ENCODE assay signal across 8 cellular contexts in the genomic region with DNA sequence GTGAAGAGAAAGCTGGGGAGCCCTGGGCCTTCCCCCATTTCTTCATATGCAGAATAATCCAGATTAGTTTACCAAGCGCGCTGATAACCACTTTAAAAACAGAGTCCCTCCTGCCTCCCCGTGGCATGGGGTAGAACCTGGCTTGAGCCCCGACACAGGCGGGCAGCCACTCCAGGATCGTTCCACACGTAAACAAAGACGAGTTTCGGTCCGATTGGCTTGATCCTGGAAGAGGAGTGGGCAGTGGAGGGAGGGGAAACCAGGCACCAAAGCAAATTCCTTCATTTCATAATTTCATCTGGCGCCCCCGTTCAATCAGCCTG. TPM values are rescaled to one million over a fixed set of nuclear protein-coding genes. Genes with fewer than 3 reads are reported as not detected.
DNase-seq lines count a peak whose midpoint lies in the region; ATAC-seq and TF ChIP-seq lines count a peak whose summit lies in the region.

No MANE protein-coding gene starts in this region.

- dilution Hi-C loops in mammary epithelial cell (cut with HindIII; ENCODE audit: low sequenced_read_pairs): no loop called here

- ATAC-seq in Right ventricle myocardium superior (ENCODE audit: poor library complexity): peak; percentile 6
- peak; percentile 55 to 59 for ATAC-seq in lower lobe of right lung

- intact Hi-C loops in Right ventricle myocardium superior (cut with DNase I) (no loop called here), cardiac septum (cut with DNase I) (no loop called here), mammary epithelial cell (cut with micrococcal nuclease) (loop anchor here (1.0 to 2.0 kb wide), 4 partner anchors 18 to 102 kb away; partner anchors contain the start of gene DDX47), lower lobe of right lung (cut with DNase I) (no loop called here), uterus (cut with DNase I; ENCODE audit: low total_unique reads) (no loop called here)

- no peak for TF ChIP-seq POLR2A in uterus (IDR thresholded peaks at IDR 0.05)

- H3K27me3 ChIP-seq in mammary epithelial cell (ENCODE audit: insufficient read depth, low read length) (no peaks in the 10 kb centered on the region), lower lobe of right lung (ENCODE audit: low read depth) (peaks cover 6% of the 10 kb centered on the region), uterus (no peaks in the 10 kb centered on the region)

- peak overlapping the region; percentile 95 for H3K4me2 ChIP-seq in mammary epithelial cell (ENCODE audit: insufficient read depth, low read depth, low read length)

- TF ChIP-seq CTCF in mammary epithelial cell (conservative IDR thresholded peaks at IDR 0.05 in 1 of 2, IDR thresholded peaks at IDR 0.05 in 1 of 2; ENCODE audit: extremely low read depth in 1 of 2, insufficient read depth in 1 of 2, low read depth in 1 of 2, low read length in 2 of 2) (no peak), lower lobe of right lung (IDR thresholded peaks at IDR 0.05) (peak; percentile 6), uterus (IDR thresholded peaks at IDR 0.05) (no peak)

- peaks cover 35% of the 10 kb centered on the region for H3K79me2 ChIP-seq in mammary epithelial cell (ENCODE audit: insufficient read depth, low read length)

- CTCF ChIA-PET in mammary epithelial cell (lab: Charles Lee; ENCODE audit: low non-redundant PET): interaction anchor here (1.6 kb wide), 1 partner anchor 54 kb away, joined by 8 read pairs; no protein-coding TSS in a partner anchor

- no peaks in the 10 kb centered on the region for H4K20me1 ChIP-seq in mammary epithelial cell (ENCODE audit: insufficient read depth, low read length)

- peak overlapping the region; percentile 75 for H2AFZ ChIP-seq in mammary epithelial cell (ENCODE audit: low read depth, low read length)

- H3K9me3 ChIP-seq in mammary epithelial cell (replicated peaks; ENCODE audit: insufficient read depth, low read length) (no peaks in the 10 kb centered on the region), lower lobe of right lung (no peaks in the 10 kb centered on the region), uterus (no peaks in the 10 kb centered on the region)

- H3K4me1 ChIP-seq in mammary epithelial cell (ENCODE audit: insufficient read depth, low read length) (peaks cover 33% of the 10 kb centered on the region), lower lobe of right lung (peaks cover 14% of the 10 kb centered on the region), uterus (no peaks in the 10 kb centered on the region)

- peak overlapping the region; percentile 92 for H3K27ac ChIP-seq in mammary epithelial cell (ENCODE audit: insufficient read depth, low read depth, low read length)
- peak overlapping the region; percentile 90 for H3K27ac ChIP-seq in lower lobe of right lung
- H3K27ac ChIP-seq in uterus: peak overlapping the region; percentile 84 to 94

- no peak for DNase-seq in Right ventricle myocardium superior
- DNase-seq in cardiac septum (ENCODE audit: low spot score): no peak
- no peak for DNase-seq in mammary epithelial cell
- no peak for DNase-seq in lower lobe of right lung
- peak in 1 of 2 donors; percentile 46 for DNase-seq in uterus
- DNase-seq in NCI-H1930 (lab: John Stamatoyannopoulos, UW): no peak
- no peak for DNase-seq in COLO829 (ENCODE audit: low spot score)
- DNase-seq in GOT3 (lab: John Stamatoyannopoulos, UW): no peak

- peak overlapping the region; percentile 52 to 61 (median 54) for H3K4me3 ChIP-seq in mammary epithelial cell (replicated peaks in 1 of 3; ENCODE audit: insufficient read depth in 1 of 3, low read depth in 2 of 3, low read length in 3 of 3)
- H3K4me3 ChIP-seq in lower lobe of right lung: peak overlapping the region; percentile 58
- peak overlapping the region; percentile 55 to 58 for H3K4me3 ChIP-seq in uterus

- BruUV-seq in mammary epithelial cell (replicated peaks; lab: Mats Ljungman, UMichigan): no TSS peak

- 16% methylated on average over 10 of the region's 12 CpGs for WGBS in mammary epithelial cell (ENCODE audit: low coverage, missing lambda C conversion rate)

- in situ Hi-C loops in mammary epithelial cell (cut with MboI; ENCODE audit: low sequenced_read_pairs in 2 of 2): loop anchor here in 1 of 2 donors (5.0 kb wide), 1 partner anchor 53 kb away; no protein-coding TSS in a partner anchor

- H3K9ac ChIP-seq in mammary epithelial cell (ENCODE audit: insufficient read depth, low read length): peak overlapping the region; percentile 98

- no peaks in the 10 kb centered on the region for H3K36me3 ChIP-seq in mammary epithelial cell (ENCODE audit: insufficient read depth, low read length)
- H3K36me3 ChIP-seq in lower lobe of right lung: no peaks in the 10 kb centered on the region
- no peaks in the 10 kb centered on the region for H3K36me3 ChIP-seq in uterus

RNA-seq across cellular contexts. Expression of gene GPRC5A, which starts 0.9 kb away (rescaled TPM):
- 2.0 TPM for total RNA-seq in Right ventricle myocardium superior
- 0.78 TPM for total RNA-seq in cardiac septum
- total RNA-seq in mammary epithelial cell: 10 to 100 TPM in 1 of 2 donors, 1 to 10 TPM in 1; 6.0 to 15.3 TPM
- 84.3 TPM for polyA plus RNA-seq in mammary epithelial cell
- 81.9 TPM for polyA minus RNA-seq in mammary epithelial cell
- total RNA-seq in lower lobe of right lung: 482 TPM
- total RNA-seq in uterus: 10 to 100 TPM in 3 of 4 donors, 1 to 10 TPM in 1; 2.0 to 13.2 (median 12.4) TPM

Comparison
In these comparisons a context has a peak if more than half of its experiments do, and no peak if none do; other contexts are left out.
1. RNA of gene GPRC5A, which starts 0.9 kb away (total RNA-seq): 482 TPM in lower lobe of right lung (single experiment); 6.0 to 15.3 TPM in mammary epithelial cell, 2.0 to 13.2 TPM in uterus, 2.0 TPM in Right ventricle myocardium superior (single experiment) and 0.78 TPM in cardiac septum (single experiment); every median in the first group is over 10 times any median in the second.
2. Peak in every context shown above with its lines, with median percentiles within 50 percentile points of each other: H3K27ac ChIP-seq and H3K4me3 ChIP-seq.